30 cellular contexts compared by ENCODE assay signal in the genomic region with DNA sequence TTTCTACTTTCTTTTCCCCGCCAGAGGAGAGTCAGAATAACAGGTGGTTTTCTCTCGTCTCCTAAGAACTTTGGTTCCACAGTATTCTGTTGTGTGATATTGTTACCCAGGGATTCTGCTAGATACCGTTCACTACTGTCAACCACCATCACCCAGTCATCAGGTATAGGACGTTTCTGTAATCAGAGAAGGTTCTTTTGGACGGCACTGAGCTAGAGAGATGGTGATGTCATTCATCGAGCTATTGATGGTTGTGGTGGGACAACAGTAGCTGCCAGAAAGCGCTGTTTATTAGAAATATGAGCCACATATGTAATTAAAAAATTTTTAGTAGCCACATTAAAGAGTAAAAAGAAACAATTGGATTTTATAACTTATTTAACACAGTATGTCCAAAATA.
"Had no signal": no experiment of that assay in that cellular context is flagged by ENCODE, and none has a peak within 500 bp of the region (broad histone marks: within the 10 kb centered on the region; RNA-seq: fewer than 3 reads in every experiment).

No MANE protein-coding gene starts in this region.

- H3K9ac ChIP-seq: parathyroid adenoma had no signal

- H2AFZ ChIP-seq: parathyroid adenoma had no signal

- H3K27ac ChIP-seq: esophagus squamous epithelium, heart right ventricle, left lung, neutrophil, parathyroid adenoma, prostate gland, right atrium auricular region, sigmoid colon, testis, tibial artery, upper lobe of left lung had no signal

- DNase-seq: cortex of kidney; effector memory CD8-positive, alpha-beta T cell; erythroblast; esophagus squamous epithelium; foreskin melanocyte; glutamatergic neuron; heart right ventricle; hippocampal formation; left cardiac atrium; left lung; mesenchymal stem cell; mucosa of descending colon; naive B cell; sigmoid colon; stimulated activated CD4-positive, alpha-beta T cell treated with anti-CD3 and anti-CD28 coated beads, Interleukin-2, amount 100 ng/mL, for 24 hours; stimulated activated CD4-positive, alpha-beta T cell treated with anti-CD3 and anti-CD28 coated beads, Interleukin-4, amount 100 ng/mL, for 24 hours; stimulated activated naive CD8-positive, alpha-beta T cell treated with anti-CD3 and anti-CD28 coated beads, Interleukin-15, Interleukin-2, amounts not matched to agents 100 U/mL and 50 U/mL, for 24 hours; substantia nigra; testis; tibial artery; upper lobe of left lung had no signal

- H3K9me3 ChIP-seq: esophagus squamous epithelium, heart right ventricle, left lung, mucosa of descending colon, neutrophil, prostate gland, right atrium auricular region, sigmoid colon, testis, tibial artery, upper lobe of left lung had no signal

- ATAC-seq: effector memory CD8-positive, alpha-beta T cell; heart right ventricle; left cardiac atrium; left lung; mucosa of descending colon; natural killer cell treated with Interleukin-12 subunit alpha and Interleukin-12 subunit beta and Interleukin-15 and Interleukin-18, amount 100 ng/mL, for 72 hours; stimulated activated memory B cell treated with anti-CD40 and anti-IgM and Interleukin-4, amounts not matched to agents 10 μg/mL and 1 μg/mL and 100 μg/mL, for 72 hours; stimulated activated naive CD8-positive, alpha-beta T cell treated with anti-CD3 and anti-CD28 coated beads, Interleukin-15, Interleukin-2, amounts not matched to agents 100 U/mL and 50 U/mL, for 24 hours had no signal

- H3K36me3 ChIP-seq: heart right ventricle, left lung, neutrophil, prostate gland, right atrium auricular region, sigmoid colon, tibial artery, upper lobe of left lung had no signal

- FAIRE-seq: endometrium, islet of Langerhans, urothelium cell line had no signal

- H3K27me3 ChIP-seq: esophagus squamous epithelium, heart right ventricle, left lung, neutrophil, right atrium auricular region, sigmoid colon, testis, tibial artery, upper lobe of left lung had no signal

- H3K4me3 ChIP-seq: esophagus squamous epithelium, heart right ventricle, left lung, mucosa of descending colon, prostate gland, right atrium auricular region, sigmoid colon, testis, tibial artery, upper lobe of left lung had no signal

- H3K4me1 ChIP-seq: left lung, prostate gland, upper lobe of left lung had no signal
